ENCODE assay signal across 18 cellular contexts in the genomic region with DNA sequence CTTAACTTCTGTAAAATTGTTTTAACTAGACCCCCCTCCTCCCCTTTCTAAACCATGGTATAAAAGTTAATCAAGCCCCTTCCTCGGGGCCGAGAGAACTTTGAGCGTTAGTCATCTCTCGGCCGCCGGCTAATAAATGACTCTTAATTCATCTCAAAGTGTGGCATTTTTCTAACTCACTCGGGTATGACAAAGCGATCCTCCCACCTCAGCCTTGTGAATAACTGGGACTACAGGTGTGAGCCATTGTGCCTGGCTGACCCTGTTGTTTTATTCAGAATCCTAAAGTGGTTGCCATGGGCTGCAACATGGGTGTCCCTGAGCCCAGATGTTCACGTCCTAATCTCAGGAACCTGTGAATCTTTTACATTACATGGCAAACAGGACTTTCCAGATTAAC.
DNase-seq lines count a peak whose midpoint lies in the region; ATAC-seq and TF ChIP-seq lines count a peak whose summit lies in the region.
"Had no signal": no experiment of that assay in that cellular context is flagged by ENCODE, and none has a peak within 500 bp of the region (broad histone marks: within the 10 kb centered on the region; RNA-seq: fewer than 3 reads in every experiment).

No MANE protein-coding gene starts in this region.

- H2BK15ac ChIP-seq in neuronal stem cell (ENCODE audit: low read length), result no peak overlapping the region

- no peak overlapping the region for H3K23ac ChIP-seq in neuronal stem cell (ENCODE audit: low read depth, low read length, poor library complexity)

- H4K91ac ChIP-seq in neuronal stem cell (ENCODE audit: low read depth, low read length, poor library complexity), result no peak overlapping the region

- peaks cover 19% of the 10 kb centered on the region for H3K4me1 ChIP-seq in DOHH2 (ENCODE audit: control insufficient read depth, low read length)
- H3K4me1 ChIP-seq in OCI-LY1 (ENCODE audit: insufficient read depth, low read length, severe bottlenecking), result peaks cover 59% of the 10 kb centered on the region
- no peaks in the 10 kb centered on the region for H3K4me1 ChIP-seq in neuronal stem cell (ENCODE audit: control insufficient read depth in 2 of 2, insufficient read depth in 1 of 2, low read depth in 1 of 2, low read length in 2 of 2)
- H3K4me1 ChIP-seq: BLaER1 had no signal

- ATAC-seq in GM19463 (IDR thresholded peaks at IDR 0.05; ENCODE audit: unreplicated experiment) (no peak), GM18498 (IDR thresholded peaks at IDR 0.05; ENCODE audit: unreplicated experiment) (no peak)
- ATAC-seq: HepG2 had no signal

- H3K4me2 ChIP-seq in DOHH2 (ENCODE audit: low read length) (peak overlapping the region; percentile 66; the same call in 1 of the 2 replicates), OCI-LY1 (ENCODE audit: low read length) (peak overlapping the region; percentile 87), neuronal stem cell (ENCODE audit: insufficient read depth, low read length, poor library complexity, severe bottlenecking) (no peak overlapping the region)
- H3K4me2 ChIP-seq: BLaER1 had no signal

- no peak overlapping the region for H2AFZ ChIP-seq in OCI-LY1 (ENCODE audit: low read length)
- no peak overlapping the region for H2AFZ ChIP-seq in neuronal stem cell (ENCODE audit: low read length)

- no peaks in the 10 kb centered on the region for H3K36me3 ChIP-seq in DOHH2 (ENCODE audit: control insufficient read depth, low read length)
- no peaks in the 10 kb centered on the region for H3K36me3 ChIP-seq in OCI-LY1 (ENCODE audit: insufficient read depth, low read length)
- H3K36me3 ChIP-seq in neuronal stem cell (replicated peaks in 1 of 2; ENCODE audit: control insufficient read depth in 2 of 2, insufficient read depth in 2 of 2, low read length in 2 of 2), result no peaks in the 10 kb centered on the region
- H3K36me3 ChIP-seq: BLaER1 had no signal

- H3K18ac ChIP-seq in neuronal stem cell (ENCODE audit: low read length), result no peak overlapping the region

- H3K9ac ChIP-seq in OCI-LY1 (ENCODE audit: low read length) (peak overlapping the region; percentile 97), neuronal stem cell (ENCODE audit: low read depth, low read length, poor library complexity) (no peak overlapping the region)
- H3K9ac ChIP-seq: BLaER1 had no signal

- no peaks in the 10 kb centered on the region for H3K79me1 ChIP-seq in neuronal stem cell (ENCODE audit: low read depth, low read length)

- no peaks in the 10 kb centered on the region for H3K27me3 ChIP-seq in DOHH2 (ENCODE audit: control insufficient read depth, low read length)
- no peaks in the 10 kb centered on the region for H3K27me3 ChIP-seq in OCI-LY1 (ENCODE audit: insufficient read depth, low read length)
- no peaks in the 10 kb centered on the region for H3K27me3 ChIP-seq in neuronal stem cell (ENCODE audit: control insufficient read depth in 3 of 3, insufficient read depth in 3 of 3, low read depth in 1 of 3, low read length in 3 of 3)
- H3K27me3 ChIP-seq: BLaER1 had no signal

- H3K79me2 ChIP-seq in DOHH2 (ENCODE audit: control insufficient read depth, low read length) (no peaks in the 10 kb centered on the region), OCI-LY1 (ENCODE audit: insufficient read depth, low read length) (no peaks in the 10 kb centered on the region)

- H2BK5ac ChIP-seq in neuronal stem cell (ENCODE audit: low read length), result no peak overlapping the region

- H3K9me3 ChIP-seq in DOHH2 (ENCODE audit: control insufficient read depth, insufficient read depth, low read length) (no peaks in the 10 kb centered on the region), OCI-LY1 (ENCODE audit: low read length) (no peaks in the 10 kb centered on the region), neuronal stem cell (replicated peaks in 1 of 2; ENCODE audit: control insufficient read depth in 2 of 2, insufficient read depth in 1 of 2, low read depth in 1 of 2, low read length in 2 of 2) (no peaks in the 10 kb centered on the region)
- H3K9me3 ChIP-seq: BLaER1 had no signal

- H4K8ac ChIP-seq in neuronal stem cell (ENCODE audit: low read depth, low read length), result no peak overlapping the region

- TF ChIP-seq CTCF in DOHH2 (IDR thresholded peaks at IDR 0.05; ENCODE audit: low read depth, low read length, poor library complexity, severe bottlenecking) (no peak), OCI-LY1 (IDR thresholded peaks at IDR 0.05; ENCODE audit: low read length) (no peak)

- H3K9me2 ChIP-seq in DOHH2 (replicated peaks; ENCODE audit: control insufficient read depth, low read length) (no peaks in the 10 kb centered on the region), OCI-LY1 (ENCODE audit: low read depth, low read length) (no peaks in the 10 kb centered on the region)

- DNase-seq in epithelial cell of prostate (ENCODE audit: low read depth, low spot score) (no peak), neuronal stem cell (ENCODE audit: low spot score) (no peak), substantia nigra (lab: John Stamatoyannopoulos, UW) (no peak), DMS53 treated with DMSO at 0.1 percent for 48 hours (lab: John Stamatoyannopoulos, UW; ENCODE audit: unreplicated experiment) (no peak)
- DNase-seq: 8988T; AML-193; Calu3; CD8-positive, alpha-beta memory T cell; DMS 273 treated with DMSO at 0.1 percent for 48 hours; DMS79; EL; H9 had no signal

- no CpG with 5 or more reads among the region's 9 CpGs for whole genome bisulfite sequencing in neuronal stem cell (ENCODE audit: extremely low coverage in 2 of 2, insufficient read length in 2 of 2, insufficient replicate concordance in 1 of 2), 2 donors

- no peak overlapping the region for H3K4me3 ChIP-seq in DOHH2 (ENCODE audit: low read length)
- H3K4me3 ChIP-seq in OCI-LY1 (ENCODE audit: low read depth, low read length, poor library complexity, severe bottlenecking), result peak overlapping the region; percentile 71
- H3K4me3 ChIP-seq in neuronal stem cell (ENCODE audit: low read length in 2 of 2), result no peak overlapping the region
- H3K4me3 ChIP-seq: BLaER1 had no signal

- no peak overlapping the region for H3K4ac ChIP-seq in neuronal stem cell (ENCODE audit: low read length)

- H3F3A ChIP-seq in DOHH2 (ENCODE audit: control insufficient read depth, insufficient read depth), result no peaks in the 10 kb centered on the region
- H3F3A ChIP-seq in OCI-LY1 (ENCODE audit: insufficient read depth, low read length), result no peaks in the 10 kb centered on the region

- H3K27ac ChIP-seq in DOHH2 (ENCODE audit: low read depth, low read length) (no peak overlapping the region), OCI-LY1 (ENCODE audit: low read depth, low read length, poor library complexity, severe bottlenecking) (peak overlapping the region; percentile 92), epithelial cell of prostate (peak overlapping the region; percentile 95), neuronal stem cell (replicated peaks; ENCODE audit: low read length) (peak overlapping the region; percentile 31), substantia nigra (ENCODE audit: low read depth, low read length, poor library complexity, severe bottlenecking) (no peak overlapping the region)
- H3K27ac ChIP-seq: BLaER1 had no signal

- no peak overlapping the region for H2BK12ac ChIP-seq in neuronal stem cell (ENCODE audit: low read length)

- H2BK120ac ChIP-seq in neuronal stem cell (ENCODE audit: low read depth, low read length), result no peak overlapping the region

- H2AK5ac ChIP-seq in neuronal stem cell (ENCODE audit: low read depth, low read length), result no peak overlapping the region

- H4K20me1 ChIP-seq in DOHH2 (ENCODE audit: control insufficient read depth, insufficient read depth, low read depth, low read length) (no peaks in the 10 kb centered on the region), OCI-LY1 (ENCODE audit: insufficient read depth, low read length) (no peaks in the 10 kb centered on the region)
- H4K20me1 ChIP-seq: BLaER1 had no signal

- H3K14ac ChIP-seq in neuronal stem cell (ENCODE audit: low read length), result no peak overlapping the region

Comparison
In these comparisons a context has a peak if more than half of its experiments do, and no peak if none do; other contexts are left out.
1. H3K27ac ChIP-seq: peak in OCI-LY1 (single experiment), epithelial cell of prostate (single experiment) and neuronal stem cell (single experiment); none in DOHH2 (single experiment) and substantia nigra (single experiment).